15 cellular contexts compared by ENCODE assay signal in the genomic region with DNA sequence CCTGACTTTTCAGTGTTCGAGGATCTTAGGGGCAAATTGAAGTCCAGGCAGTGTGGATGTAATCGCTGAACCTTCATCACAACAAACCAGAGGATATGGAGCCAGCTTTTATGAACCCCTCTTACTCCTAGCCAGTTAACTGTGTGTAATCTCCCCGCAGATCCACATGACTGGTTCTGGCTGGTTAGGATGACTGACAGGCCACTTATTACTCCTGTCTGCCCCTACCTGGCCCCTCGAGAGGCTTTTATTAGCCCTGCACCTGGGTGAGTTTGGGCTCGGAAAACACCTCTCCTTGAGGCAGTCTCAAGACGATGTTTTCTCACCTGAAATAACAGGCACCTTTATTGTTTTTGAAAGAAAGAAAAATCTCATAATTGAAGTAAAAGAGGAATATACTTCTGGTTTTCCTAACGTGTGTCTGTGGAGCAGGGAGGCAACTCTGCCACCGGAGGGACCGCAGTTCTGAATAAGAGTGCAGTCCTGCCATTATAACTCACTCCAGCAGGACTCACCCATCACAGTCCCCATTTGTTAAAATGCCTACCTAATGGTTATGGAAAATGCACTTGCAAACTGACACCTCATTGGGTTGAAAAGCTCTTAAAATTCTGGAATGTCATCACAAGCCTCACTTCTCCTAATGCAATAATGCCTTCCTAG.
DNase-seq lines count a peak whose midpoint lies in the region; ATAC-seq, FAIRE-seq and TF ChIP-seq lines count a peak whose summit lies in the region.
"Had no signal": no experiment of that assay in that cellular context is flagged by ENCODE, and none has a peak within 500 bp of the region (broad histone marks: within the 10 kb centered on the region; RNA-seq: fewer than 3 reads in every experiment).

No MANE protein-coding gene starts in this region.

- no peaks in the 10 kb centered on the region for H3K9me1 ChIP-seq in K562 (ENCODE audit: control insufficient read depth, insufficient read depth, low read length)

- H4K20me1 ChIP-seq in K562 (replicated peaks; ENCODE audit: control insufficient read depth, insufficient read depth, low read length) (no peaks in the 10 kb centered on the region), neural progenitor cell (ENCODE audit: low read depth) (peaks cover 12% of the 10 kb centered on the region)

- H3K4me1 Mint-ChIP-seq in neural progenitor cell: peaks cover 53% of the 10 kb centered on the region
- H3K4me1 Mint-ChIP-seq: nephron had no signal

- no peak overlapping the region for H3K27ac ChIP-seq in K562 (ENCODE audit: extremely low read depth, low read depth, low read length)
- H3K27ac ChIP-seq in neural progenitor cell: no peak overlapping the region
- H3K27ac ChIP-seq: colonic mucosa, tibial artery had no signal

- TF ChIP-seq EP300 in K562 (IDR thresholded peaks at IDR 0.05; ENCODE audit: low read length): no peak

- in situ Hi-C loops in K562 (cut with MboI): no loop called here

- H3K27me3 Mint-ChIP-seq in neural progenitor cell (ENCODE audit: insufficient read depth, low read depth): peaks cover 5% of the 10 kb centered on the region

- no peaks in the 10 kb centered on the region for H3K9me3 Mint-ChIP-seq in neural progenitor cell
- H3K9me3 Mint-ChIP-seq: nephron had no signal

- H3K4me3 Mint-ChIP-seq in neural progenitor cell: no peak overlapping the region
- H3K4me3 Mint-ChIP-seq: activated naive CD8-positive, alpha-beta T cell; nephron had no signal

- under 1% methylated on average over 9 of the region's 9 CpGs for WGBS in K562 (ENCODE audit: insufficient coverage, low coverage, missing lambda C conversion rate)

- H3K9ac ChIP-seq in K562 (ENCODE audit: insufficient read depth in 1 of 2, low read depth in 2 of 2, low read length in 2 of 2) (no peak overlapping the region), neural progenitor cell (no peak overlapping the region)

- no peak for ATAC-seq in K562

- CTCF ChIA-PET in K562 (lab: Yijun Ruan, JAX; ENCODE audit: low intra/inter-chr PET ratio): no interaction called here

- no peak overlapping the region for H3K27ac Mint-ChIP-seq in neural progenitor cell
- H3K27ac Mint-ChIP-seq: activated naive CD8-positive, alpha-beta T cell; nephron had no signal

- FAIRE-seq in K562 (lab: Jason Lieb, UNC): no peak
- FAIRE-seq: A204.1, D721Med had no signal

- H3K9me3 ChIP-seq in K562 (replicated peaks; ENCODE audit: control insufficient read depth, insufficient read depth, low read depth, low read length) (no peaks in the 10 kb centered on the region), neural progenitor cell (ENCODE audit: low read depth) (no peaks in the 10 kb centered on the region)
- H3K9me3 ChIP-seq: colonic mucosa, tibial artery had no signal

- H3K4me3 ChIP-seq in K562: no peak overlapping the region
- no peak overlapping the region for H3K4me3 ChIP-seq in neural progenitor cell
- H3K4me3 ChIP-seq: colonic mucosa, tibial artery had no signal

- H3K36me3 Mint-ChIP-seq in neural progenitor cell: no peaks in the 10 kb centered on the region
- H3K36me3 Mint-ChIP-seq: activated naive CD8-positive, alpha-beta T cell had no signal

- no peak for TF ChIP-seq CTCF in K562 (IDR thresholded peaks at IDR 0.05 in 2 of 3, conservative IDR thresholded peaks at IDR 0.05 in 1 of 3; ENCODE audit: insufficient read depth in 2 of 3, low read depth in 1 of 3, low read length in 3 of 3)
- peak; percentile 40 for TF ChIP-seq CTCF in neural progenitor cell (IDR thresholded peaks at IDR 0.05)

- POLR2A ChIA-PET in K562 (lab: Yijun Ruan, JAX): no interaction called here

- peaks cover 0 to 19% of the 10 kb centered on the region in 2 experiments; a peak in 1 of 5 replicates for H3K27me3 ChIP-seq in K562 (ENCODE audit: control insufficient read depth in 2 of 2, insufficient read depth in 2 of 2, low read length in 2 of 2)
- no peaks in the 10 kb centered on the region for H3K27me3 ChIP-seq in neural progenitor cell
- H3K27me3 ChIP-seq: colonic mucosa had no signal

- TF ChIP-seq POLR2A in K562 (conservative IDR thresholded peaks at IDR 0.05): no peak

- H3K4me1 ChIP-seq in K562 (replicated peaks in 1 of 2; ENCODE audit: control insufficient read depth in 2 of 2, insufficient read depth in 2 of 2, low read length in 2 of 2) (no peaks in the 10 kb centered on the region), neural progenitor cell (peaks cover 27% of the 10 kb centered on the region)
- H3K4me1 ChIP-seq: colonic mucosa, tibial artery had no signal

- DNase-seq in NCI-H748 treated with DMSO at 0.1 percent for 48 hours (lab: John Stamatoyannopoulos, UW) (peak; percentile 1), NCI-H748 (lab: John Stamatoyannopoulos, UW; ENCODE audit: unreplicated experiment) (no peak), NCI-H128 (lab: John Stamatoyannopoulos, UW; ENCODE audit: unreplicated experiment) (peak; percentile 33), K562 (ENCODE audit: extremely low read depth in 1 of 4, low spot score in 3 of 4) (no peak), neural progenitor cell (ENCODE audit: low spot score) (peak; percentile 30), NCI-H1417 treated with DMSO at 0.1 percent for 48 hours (lab: John Stamatoyannopoulos, UW) (no peak), cortex of kidney (lab: John Stamatoyannopoulos, UW) (no peak), NCI-H526 (lab: John Stamatoyannopoulos, UW) (no peak)
- DNase-seq: colonic mucosa, MM.1S had no signal

- no peaks in the 10 kb centered on the region for H3K79me2 ChIP-seq in K562 (ENCODE audit: control insufficient read depth, insufficient read depth, low read length)
- no peaks in the 10 kb centered on the region for H3K79me2 ChIP-seq in neural progenitor cell (ENCODE audit: low read depth)

- intact Hi-C loops in K562 (cut with micrococcal nuclease): no loop called here

- H3F3A ChIP-seq in neural progenitor cell (ENCODE audit: low read depth): peaks cover 16% of the 10 kb centered on the region

- H3K4me2 ChIP-seq in K562 (ENCODE audit: insufficient read depth, low read length): no peak overlapping the region
- no peak overlapping the region for H3K4me2 ChIP-seq in neural progenitor cell

- H2AFZ ChIP-seq in K562 (ENCODE audit: low read depth, low read length) (no peak overlapping the region), neural progenitor cell (replicated peaks) (no peak overlapping the region)

- BruUV-seq in K562 (replicated peaks; lab: Mats Ljungman, UMichigan): no TSS peak

- no peak for TF ChIP-seq RAD21 in K562 (CRISPR knock-in tag; conservative IDR thresholded peaks at IDR 0.05 in 1 of 2, IDR thresholded peaks at IDR 0.05 in 1 of 2)

- H3K36me3 ChIP-seq in K562 (ENCODE audit: control insufficient read depth, insufficient read depth, low read length) (no peaks in the 10 kb centered on the region), neural progenitor cell (no peaks in the 10 kb centered on the region)
- H3K36me3 ChIP-seq: colonic mucosa, tibial artery had no signal

TF ChIP-seq in K562, 482 proteins besides CTCF, POLR2A, EP300 and RAD21:
- TF ChIP-seq, protein P1, sequence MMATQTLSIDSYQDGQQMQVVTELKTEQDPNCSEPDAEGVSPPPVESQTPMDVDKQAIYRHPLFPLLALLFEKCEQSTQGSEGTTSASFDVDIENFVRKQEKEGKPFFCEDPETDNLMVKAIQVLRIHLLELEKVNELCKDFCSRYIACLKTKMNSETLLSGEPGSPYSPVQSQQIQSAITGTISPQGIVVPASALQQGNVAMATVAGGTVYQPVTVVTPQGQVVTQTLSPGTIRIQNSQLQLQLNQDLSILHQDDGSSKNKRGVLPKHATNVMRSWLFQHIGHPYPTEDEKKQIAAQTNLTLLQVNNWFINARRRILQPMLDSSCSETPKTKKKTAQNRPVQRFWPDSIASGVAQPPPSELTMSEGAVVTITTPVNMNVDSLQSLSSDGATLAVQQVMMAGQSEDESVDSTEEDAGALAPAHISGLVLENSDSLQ (IDR thresholded peaks at IDR 0.05): peak; percentile 46
- no peak for TF ChIP-seq TAL1 (IDR thresholded peaks at IDR 0.05)
TF ChIP-seq in K562: peak in this region for 1.

Comparison
In these comparisons a context has a peak if more than half of its experiments do, and no peak if none do; other contexts are left out.
1. DNase-seq: peak in NCI-H748 treated with DMSO at 0.1 percent for 48 hours (single experiment), NCI-H128 (single experiment) and neural progenitor cell (single experiment); none in NCI-H748 (single experiment), K562 (0 of 4), NCI-H1417 treated with DMSO at 0.1 percent for 48 hours (single experiment), cortex of kidney (single experiment) and NCI-H526 (0 of 2).